24 cellular contexts compared by ENCODE assay signal in the genomic region with DNA sequence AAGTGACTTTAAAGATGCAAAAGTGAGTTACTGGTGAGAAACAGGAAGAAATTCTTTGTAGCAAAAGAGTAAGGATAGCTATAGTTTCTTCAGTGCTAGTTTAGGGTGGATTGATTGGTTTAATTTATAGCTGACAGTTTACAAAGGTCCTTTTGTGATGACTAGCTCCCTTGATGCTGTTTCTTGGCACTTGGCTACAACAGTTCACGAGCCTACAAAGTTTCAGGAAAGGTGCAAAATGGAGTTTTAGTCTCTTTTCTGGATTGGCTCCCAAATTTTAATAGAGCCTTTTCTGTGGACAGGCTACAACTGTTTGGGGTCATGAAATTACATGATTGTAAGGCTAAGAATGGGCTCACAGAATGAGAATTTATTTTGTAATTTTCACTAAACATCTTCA.
"Had no signal": no experiment of that assay in that cellular context is flagged by ENCODE, and none has a peak within 500 bp of the region (broad histone marks: within the 10 kb centered on the region; RNA-seq: fewer than 3 reads in every experiment).

No MANE protein-coding gene starts in this region.

- H3K27me3 Mint-ChIP-seq: naive thymus-derived CD8-positive, alpha-beta T cell; stimulated activated memory B cell treated with anti-CD40 and anti-IgM and Interleukin-4, amounts not matched to agents 10 μg/mL and 1 μg/mL and 100 μg/mL, for 72 hours had no signal

- H3K4me3 ChIP-seq: coronary artery, esophagus squamous epithelium, lower lobe of right lung, psoas muscle, sigmoid colon, testis, tibial nerve, upper lobe of left lung, uterus had no signal

- DNase-seq: dermis blood vessel endothelial cell; effector memory CD4-positive, alpha-beta T cell; erythroblast; esophagus squamous epithelium; head of caudate nucleus; left ventricle myocardium superior; lower lobe of right lung; naive thymus-derived CD8-positive, alpha-beta T cell; nephron progenitor cell; nucleus accumbens; posterior cingulate gyrus; psoas muscle; right cardiac atrium; sigmoid colon; stimulated activated CD4-positive, alpha-beta T cell treated with anti-CD3 and anti-CD28 coated beads, Interleukin-2, amount 100 ng/mL, for 24 hours; stimulated activated CD4-positive, alpha-beta T cell treated with anti-CD3 and anti-CD28 coated beads, Interleukin-4, amount 100 ng/mL, for 24 hours; stimulated activated naive CD8-positive, alpha-beta T cell treated with anti-CD3 and anti-CD28 coated beads, Interleukin-15, Interleukin-2, amounts not matched to agents 100 U/mL and 50 U/mL, for 24 hours; substantia nigra; testis; upper lobe of left lung; uterus had no signal

- H3K27me3 ChIP-seq: esophagus squamous epithelium, sigmoid colon, testis, tibial nerve, upper lobe of left lung, uterus had no signal

- H3K27ac Mint-ChIP-seq: nephron progenitor cell had no signal

- H3K4me1 ChIP-seq: lower lobe of right lung, testis, uterus had no signal

- H3K4me3 Mint-ChIP-seq: naive thymus-derived CD8-positive, alpha-beta T cell; nephron progenitor cell; stimulated activated memory B cell treated with anti-CD40 and anti-IgM and Interleukin-4, amounts not matched to agents 10 μg/mL and 1 μg/mL and 100 μg/mL, for 72 hours had no signal

- H3K36me3 ChIP-seq: uterus had no signal

- H3K27ac ChIP-seq: coronary artery, esophagus squamous epithelium, lower lobe of right lung, psoas muscle, sigmoid colon, testis, tibial nerve, upper lobe of left lung, uterus had no signal

- H3K9me3 ChIP-seq: lower lobe of right lung, psoas muscle, testis, uterus had no signal

- ATAC-seq: left ventricle myocardium superior; lower lobe of right lung; naive thymus-derived CD8-positive, alpha-beta T cell; psoas muscle; right cardiac atrium; stimulated activated memory B cell treated with anti-CD40 and anti-IgM and Interleukin-4, amounts not matched to agents 10 μg/mL and 1 μg/mL and 100 μg/mL, for 72 hours; stimulated activated naive CD8-positive, alpha-beta T cell treated with anti-CD3 and anti-CD28 coated beads, Interleukin-15, Interleukin-2, amounts not matched to agents 100 U/mL and 50 U/mL, for 24 hours had no signal
